Comparison of ENCODE assay signal across 8 cellular contexts in genomic region chr3:16550676-16551341, GRCh38. TPM values are rescaled to one million over a fixed set of nuclear protein-coding genes. Genes with fewer than 3 reads are reported as not detected.
DNase-seq lines count a peak whose midpoint lies in the region; ATAC-seq and TF ChIP-seq lines count a peak whose summit lies in the region.

No MANE protein-coding gene starts in this region.

- ATAC-seq in GM19467 (IDR thresholded peaks at IDR 0.05; ENCODE audit: unreplicated experiment) = peak; percentile 82
- ATAC-seq in natural killer cell = peak; percentile 86 to 90 (median 88)
- ATAC-seq in stimulated activated naive B cell treated with anti-CD40 and anti-IgM and Interleukin-4, amounts not matched to agents 10 μg/mL and 1 μg/mL and 100 μg/mL, for 72 hours (replicated peaks) = peak; percentile 97 to 98

- no peak for TF ChIP-seq POLR2A in erythroblast (IDR thresholded peaks at IDR 0.05; ENCODE audit: low read length)

- 0 out of 2 replicates have a peak overlapping the region, but pooled peaks have one; percentile 50 for H2AFZ ChIP-seq in OCI-LY1 (ENCODE audit: low read length)

- H4K20me1 ChIP-seq in OCI-LY1 (ENCODE audit: insufficient read depth, low read length) = no peaks in the 10 kb centered on the region

- H3K9ac ChIP-seq in OCI-LY1 (ENCODE audit: low read length) = peak overlapping the region; percentile 12; the same call in 1 of the 2 replicates

- no peak overlapping the region; the same call in 1 of the 2 replicates for H3K4me2 ChIP-seq in OCI-LY1 (ENCODE audit: low read length)

- intact Hi-C loops in natural killer cell (cut with micrococcal nuclease) = loop anchor here (1.0 to 2.0 kb wide), 4 partner anchors 212 to 502 kb away; partner anchors contain the start of gene OXNAD1

- H3K79me2 ChIP-seq in OCI-LY1 (ENCODE audit: insufficient read depth, low read length) = no peaks in the 10 kb centered on the region

- no peaks in the 10 kb centered on the region for H3K36me3 Mint-ChIP-seq in natural killer cell
- peaks cover 3 to 8% of the 10 kb centered on the region in 2 donors for H3K36me3 Mint-ChIP-seq in stimulated activated naive B cell treated with anti-CD40 and anti-IgM and Interleukin-4, amounts not matched to agents 10 μg/mL and 1 μg/mL and 100 μg/mL, for 72 hours

- peaks cover 5% of the 10 kb centered on the region; the same call in 1 of the 2 replicates for H3K9me3 ChIP-seq in OCI-LY1 (ENCODE audit: low read length)

- no peaks in the 10 kb centered on the region for H3K9me3 Mint-ChIP-seq in natural killer cell
- H3K9me3 Mint-ChIP-seq in stimulated activated naive B cell treated with anti-CD40 and anti-IgM and Interleukin-4, amounts not matched to agents 10 μg/mL and 1 μg/mL and 100 μg/mL, for 72 hours = peaks cover 0 to 4% of the 10 kb centered on the region in 2 donors

- no peaks in the 10 kb centered on the region for H3K36me3 ChIP-seq in OCI-LY1 (ENCODE audit: insufficient read depth, low read length)

- DNase-seq in COLO829 (ENCODE audit: low spot score) (peak; percentile 48), HT1080 (ENCODE audit: low read depth) (peak; percentile 78), erythroblast (lab: John Stamatoyannopoulos, UW) (peak; percentile 90 to 91), natural killer cell (peak; percentile 56)
- peak; percentile 69 for DNase-seq in activated CD8-positive, alpha-beta memory T cell treated with anti-CD3 and anti-CD28 coated beads, Interleukin-2, amount 50 U/mL, for 4 hours
- DNase-seq in stimulated activated naive B cell treated with anti-CD40 and anti-IgM and Interleukin-4, amounts not matched to agents 10 μg/mL and 1 μg/mL and 100 μg/mL, for 72 hours = peak; percentile 80

- TF ChIP-seq CTCF in OCI-LY1 (IDR thresholded peaks at IDR 0.05; ENCODE audit: low read length) (peak; percentile 98), natural killer cell (IDR thresholded peaks at IDR 0.05) (peak; percentile 93)

- peaks cover 34 to 40% of the 10 kb centered on the region in 2 donors for H3K4me1 Mint-ChIP-seq in natural killer cell
- peaks cover 24 to 42% of the 10 kb centered on the region in 2 donors for H3K4me1 Mint-ChIP-seq in stimulated activated naive B cell treated with anti-CD40 and anti-IgM and Interleukin-4, amounts not matched to agents 10 μg/mL and 1 μg/mL and 100 μg/mL, for 72 hours

- no peaks in the 10 kb centered on the region for H3K27me3 ChIP-seq in OCI-LY1 (ENCODE audit: insufficient read depth, low read length)

- peak overlapping the region; percentile 31 to 69 for H3K27ac Mint-ChIP-seq in natural killer cell
- H3K27ac Mint-ChIP-seq in stimulated activated naive B cell treated with anti-CD40 and anti-IgM and Interleukin-4, amounts not matched to agents 10 μg/mL and 1 μg/mL and 100 μg/mL, for 72 hours = peak overlapping the region; percentile 84

- peaks cover 25% of the 10 kb centered on the region for H3K4me1 ChIP-seq in OCI-LY1 (ENCODE audit: insufficient read depth, low read length, severe bottlenecking)

- no peak overlapping the region for H3K4me3 ChIP-seq in OCI-LY1 (ENCODE audit: low read depth, low read length, poor library complexity, severe bottlenecking)

- no peaks in the 10 kb centered on the region for H3K9me2 ChIP-seq in OCI-LY1 (ENCODE audit: low read depth, low read length)

- H3K4me3 Mint-ChIP-seq in natural killer cell = peak overlapping the region; percentile 40
- H3K4me3 Mint-ChIP-seq in stimulated activated naive B cell treated with anti-CD40 and anti-IgM and Interleukin-4, amounts not matched to agents 10 μg/mL and 1 μg/mL and 100 μg/mL, for 72 hours = peak overlapping the region in 1 of 2 donors; percentile 30

- peak overlapping the region; percentile 25 for H3K27ac ChIP-seq in OCI-LY1 (ENCODE audit: low read depth, low read length, poor library complexity, severe bottlenecking)

- peaks cover 0 to 9% of the 10 kb centered on the region in 2 donors for H3K27me3 Mint-ChIP-seq in natural killer cell (ENCODE audit: low read depth in 2 of 2)
- H3K27me3 Mint-ChIP-seq in stimulated activated naive B cell treated with anti-CD40 and anti-IgM and Interleukin-4, amounts not matched to agents 10 μg/mL and 1 μg/mL and 100 μg/mL, for 72 hours = peaks cover 4 to 10% of the 10 kb centered on the region in 2 donors

- H3F3A ChIP-seq in OCI-LY1 (ENCODE audit: insufficient read depth, low read length) = no peaks in the 10 kb centered on the region

RNA-seq across cellular contexts. Expression of gene RFTN1, which starts 37.3 kb away (rescaled TPM):
- 38.4 and 43.8 TPM in 2 replicates for total RNA-seq in HT1080 (2014; rRNA removed; shearing (Covaris generic))
- polyA plus RNA-seq in HT1080 (2015; cell fraction: cytosol; rRNA removed) = 49.7 and 53.8 TPM in 2 replicates
- 51.3 and 55.0 TPM in 2 replicates for polyA plus RNA-seq in HT1080 (2015; cell fraction: nucleus; rRNA removed)
- 100 to 1,000 TPM; 112 to 135 (median 115) TPM for total RNA-seq in natural killer cell

RNA-seq across cellular contexts. Expression of gene DAZL, which starts 54.4 kb away (rescaled TPM):
- total RNA-seq in HT1080 (2014; rRNA removed; shearing (Covaris generic)) = 0.07 TPM in 1 of 2 replicates, not detected in the other
- polyA plus RNA-seq in HT1080 (2015; cell fraction: cytosol; rRNA removed) = not detected in 2 replicates
- not detected in 2 replicates for polyA plus RNA-seq in HT1080 (2015; cell fraction: nucleus; rRNA removed)
- total RNA-seq in natural killer cell = not detected
